20 cellular contexts compared by ENCODE assay signal in the genomic region with DNA sequence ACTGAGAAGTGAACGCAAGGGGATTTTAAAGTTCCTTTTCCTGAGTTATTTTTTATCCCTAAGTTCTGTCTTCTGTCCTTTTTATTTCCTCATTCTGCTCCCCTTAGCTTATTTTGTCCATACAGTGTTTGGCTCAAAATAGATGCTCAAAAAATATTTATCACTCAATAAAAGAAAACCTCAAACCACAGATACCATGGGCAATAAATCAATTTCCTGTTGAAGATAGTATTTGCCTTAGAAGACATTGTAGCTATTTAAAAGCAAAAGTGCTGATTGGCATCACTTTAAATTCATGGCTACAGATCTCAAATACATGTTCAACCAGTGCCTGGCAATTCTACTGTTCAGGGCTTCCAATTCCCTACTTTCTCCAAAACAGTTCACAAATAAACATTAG.
A peak's percentile ranks its signal among the peaks of the same experiment; 100 is the strongest.
DNase-seq lines count a peak whose midpoint lies in the region; ATAC-seq, FAIRE-seq and TF ChIP-seq lines count a peak whose summit lies in the region.
"Had no signal": no experiment of that assay in that cellular context is flagged by ENCODE, and none has a peak within 500 bp of the region (broad histone marks: within the 10 kb centered on the region; RNA-seq: fewer than 3 reads in every experiment).

No MANE protein-coding gene starts in this region.

- H3K27me3 ChIP-seq in breast epithelium, result no peaks in the 10 kb centered on the region

- no peaks in the 10 kb centered on the region for H3K4me1 ChIP-seq in breast epithelium
- H3K4me1 ChIP-seq: A549, HAP-1 had no signal

- ATAC-seq in SK-N-SH treated with all-trans-retinoic acid at 6 μM for 48 hours (no peak), GM18520 (IDR thresholded peaks at IDR 0.05; ENCODE audit: unreplicated experiment) (no peak)
- ATAC-seq: A549, GM12878, HepG2 had no signal

- H3K9me3 ChIP-seq in breast epithelium, result no peaks in the 10 kb centered on the region
- H3K9me3 ChIP-seq: A549, HAP-1 had no signal

- FAIRE-seq in islet of Langerhans (lab: Jason Lieb, UNC) (peak; percentile 81), RCC 7860 (lab: Jason Lieb, UNC) (no peak)
- FAIRE-seq: A549, GM12878, GM18507, H1, HepG2, HTR-8/SVneo had no signal

- TF ChIP-seq POLR2A in breast epithelium (IDR thresholded peaks at IDR 0.05), result no peak

- H3K27ac ChIP-seq in breast epithelium, result no peak overlapping the region
- H3K27ac ChIP-seq: A549, KMS-11 had no signal

- intact Hi-C loops in breast epithelium (cut with DNase I; ENCODE audit: low total_unique reads), result no loop called here

- DNase-seq in EH (ENCODE audit: low read depth) (peak; percentile 43), breast epithelium (ENCODE audit: low spot score in 2 of 2) (no peak), RCC 7860 (ENCODE audit: low spot score) (no peak), NCI-H128 (lab: John Stamatoyannopoulos, UW; ENCODE audit: unreplicated experiment) (no peak)
- DNase-seq: C1 segment of cervical spinal cord; Calu3; CD4-positive, alpha-beta T cell; DMS 273 treated with DMSO at 0.1 percent for 48 hours; GF-D8 had no signal

- TF ChIP-seq CTCF in breast epithelium (IDR thresholded peaks at IDR 0.05), result no peak

- H3K4me3 ChIP-seq in breast epithelium, result no peak overlapping the region
- H3K4me3 ChIP-seq: A549, GM12878, HAP-1 had no signal

- no peaks in the 10 kb centered on the region for H3K36me3 ChIP-seq in breast epithelium
- H3K36me3 ChIP-seq: HAP-1 had no signal

TF ChIP-seq in SK-N-SH treated with all-trans-retinoic acid at 6 μM for 48 hours, 23 proteins besides CTCF, POLR2A, EP300 and RAD21:
- TF ChIP-seq TOX (CRISPR knock-in tag; IDR thresholded peaks at IDR 0.05; ENCODE audit: borderline replicate concordance), result 0 out of 2 replicates have a peak, but pooled peaks have one; percentile 21
- no peak for TF ChIP-seq GLIS3 (CRISPR knock-in tag; IDR thresholded peaks at IDR 0.05)
- no peak for TF ChIP-seq TCF4 (CRISPR knock-in tag; IDR thresholded peaks at IDR 0.05; ENCODE audit: borderline replicate concordance)
